ENCODE assay signal across 11 cellular contexts in genomic region chr9:128910906-128911305, GRCh38. TPM values are rescaled to one million over a fixed set of nuclear protein-coding genes. Genes with fewer than 3 reads are reported as not detected.
A peak's percentile ranks its signal among the peaks of the same experiment; 100 is the strongest.
DNase-seq lines count a peak whose midpoint lies in the region; ATAC-seq, FAIRE-seq and TF ChIP-seq lines count a peak whose summit lies in the region.
"Had no signal": no experiment of that assay in that cellular context is flagged by ENCODE, and none has a peak within 500 bp of the region (broad histone marks: within the 10 kb centered on the region; RNA-seq: fewer than 3 reads in every experiment).

No MANE protein-coding gene starts in this region.

- peaks cover 26 to 31% of the 10 kb centered on the region in 2 donors for H3K36me3 Mint-ChIP-seq in activated naive CD4-positive, alpha-beta T cell treated with anti-CD3 and anti-CD28 coated beads, Interleukin-2, amount 50 U/mL, for 72 hours

- peak overlapping the region; percentile 50 to 55 for H3K27ac Mint-ChIP-seq in activated naive CD4-positive, alpha-beta T cell treated with anti-CD3 and anti-CD28 coated beads, Interleukin-2, amount 50 U/mL, for 72 hours

- H3K27ac ChIP-seq in cingulate gyrus (ENCODE audit: low read depth, low read length) (peak overlapping the region; percentile 84), muscle layer of duodenum (ENCODE audit: low read length) (peak overlapping the region; percentile 54), upper lobe of right lung (peak overlapping the region; percentile 77)
- no peak overlapping the region for H3K27ac ChIP-seq in effector memory CD4-positive, alpha-beta T cell (ENCODE audit: insufficient read depth, low read length, poor library complexity, severe bottlenecking)

- H3K27me3 ChIP-seq in muscle layer of duodenum (ENCODE audit: low read depth, low read length) (no peaks in the 10 kb centered on the region), upper lobe of right lung (no peaks in the 10 kb centered on the region)
- H3K27me3 ChIP-seq in effector memory CD4-positive, alpha-beta T cell (replicated peaks; ENCODE audit: control insufficient read depth, insufficient read depth, low read length, poor library complexity, severe bottlenecking) = no peaks in the 10 kb centered on the region

- DNase-seq in activated naive CD4-positive, alpha-beta T cell treated with anti-CD3 and anti-CD28 coated beads, Interleukin-2, amount 50 U/mL, for 72 hours (ENCODE audit: low spot score in 2 of 2) = no peak
- DNase-seq in activated naive CD4-positive, alpha-beta T cell (lab: John Stamatoyannopoulos, UW) = no peak
- DNase-seq in upper lobe of right lung = no peak
- no peak for DNase-seq in frontal cortex (ENCODE audit: low spot score in 2 of 2)
- no peak for DNase-seq in effector CD4-positive, alpha-beta T cell
- no peak for DNase-seq in effector memory CD4-positive, alpha-beta T cell
- DNase-seq: GF-D8, NCI-H524 treated with DMSO at 0.1 percent for 48 hours had no signal

- intact Hi-C loops in upper lobe of right lung (cut with DNase I) = no loop called here

- no peaks in the 10 kb centered on the region for H3K9me3 Mint-ChIP-seq in activated naive CD4-positive, alpha-beta T cell treated with anti-CD3 and anti-CD28 coated beads, Interleukin-2, amount 50 U/mL, for 72 hours

- FAIRE-seq in frontal cortex (lab: Jason Lieb, UNC) = no peak
- FAIRE-seq: islet of Langerhans had no signal

- no peaks in the 10 kb centered on the region for H3K9me3 ChIP-seq in muscle layer of duodenum (ENCODE audit: control insufficient read depth in 1 of 2, low read length in 2 of 2)
- no peaks in the 10 kb centered on the region for H3K9me3 ChIP-seq in upper lobe of right lung
- no peaks in the 10 kb centered on the region for H3K9me3 ChIP-seq in effector memory CD4-positive, alpha-beta T cell (ENCODE audit: control insufficient read depth, low read length)

- H3K36me3 ChIP-seq in muscle layer of duodenum (ENCODE audit: control insufficient read depth in 1 of 2, insufficient read depth in 2 of 2, low read length in 2 of 2) (peaks cover 25 to 40% of the 10 kb centered on the region in 2 donors), upper lobe of right lung (peaks cover 37% of the 10 kb centered on the region)
- H3K36me3 ChIP-seq in effector memory CD4-positive, alpha-beta T cell (ENCODE audit: control insufficient read depth, insufficient read depth, low read length) = peaks cover 40% of the 10 kb centered on the region

- no peak for ATAC-seq in activated naive CD4-positive, alpha-beta T cell treated with anti-CD3 and anti-CD28 coated beads, Interleukin-2, amount 50 U/mL, for 72 hours
- ATAC-seq in upper lobe of right lung = no peak

- TF ChIP-seq CTCF in upper lobe of right lung (IDR thresholded peaks at IDR 0.05) = no peak

- H3K4me1 ChIP-seq in muscle layer of duodenum (ENCODE audit: control insufficient read depth in 1 of 2, insufficient read depth in 2 of 2, low read length in 2 of 2) (peaks cover 12 to 40% of the 10 kb centered on the region in 2 donors), upper lobe of right lung (peaks cover 53% of the 10 kb centered on the region)
- peaks cover 17% of the 10 kb centered on the region for H3K4me1 ChIP-seq in effector memory CD4-positive, alpha-beta T cell (ENCODE audit: control insufficient read depth, insufficient read depth, low read length, poor library complexity, severe bottlenecking)

- H3K4me3 ChIP-seq in muscle layer of duodenum (ENCODE audit: low read depth in 1 of 2, low read length in 2 of 2) (no peak overlapping the region), upper lobe of right lung (no peak overlapping the region)
- H3K4me3 ChIP-seq in effector memory CD4-positive, alpha-beta T cell (ENCODE audit: insufficient read depth, low read depth, low read length, poor library complexity, severe bottlenecking) = no peak overlapping the region

RNA-seq across cellular contexts. Expression of gene PHYHD1, which starts 9.9 kb away (rescaled TPM):
- under 1 TPM; 0.54 to 0.64 TPM for total RNA-seq in activated naive CD4-positive, alpha-beta T cell treated with anti-CD3 and anti-CD28 coated beads, Interleukin-2, amount 50 U/mL, for 72 hours
- total RNA-seq in upper lobe of right lung (46.5 TPM), frontal cortex (1.2 TPM)

RNA-seq across cellular contexts. Expression of gene LRRC8A, which starts 29.0 kb away (rescaled TPM):
- 10 to 100 TPM; 16.3 to 20.9 TPM for total RNA-seq in activated naive CD4-positive, alpha-beta T cell treated with anti-CD3 and anti-CD28 coated beads, Interleukin-2, amount 50 U/mL, for 72 hours
- total RNA-seq in upper lobe of right lung = 68.1 TPM
- total RNA-seq in frontal cortex = 19.6 TPM

RNA-seq across cellular contexts. Expression of gene KYAT1, which starts 29.2 kb away (rescaled TPM):
- 10 to 100 TPM; 19.9 to 49.0 TPM for total RNA-seq in activated naive CD4-positive, alpha-beta T cell treated with anti-CD3 and anti-CD28 coated beads, Interleukin-2, amount 50 U/mL, for 72 hours
- 6.6 TPM for total RNA-seq in upper lobe of right lung
- total RNA-seq in frontal cortex = 9.8 TPM

RNA-seq across cellular contexts. Expression of gene DOLK, which starts 36.5 kb away (rescaled TPM):
- 1 to 10 TPM; 5.1 to 5.6 TPM for total RNA-seq in activated naive CD4-positive, alpha-beta T cell treated with anti-CD3 and anti-CD28 coated beads, Interleukin-2, amount 50 U/mL, for 72 hours
- total RNA-seq in upper lobe of right lung (15.5 TPM), frontal cortex (18.3 TPM)

RNA-seq across cellular contexts. Expression of gene NUP188, which starts 36.6 kb away (rescaled TPM):
- 100 to 1,000 TPM; 110 to 123 TPM for total RNA-seq in activated naive CD4-positive, alpha-beta T cell treated with anti-CD3 and anti-CD28 coated beads, Interleukin-2, amount 50 U/mL, for 72 hours
- 49.6 TPM for total RNA-seq in upper lobe of right lung
- total RNA-seq in frontal cortex = 22.0 TPM

Comparison
In these comparisons a context has a peak if more than half of its experiments do, and no peak if none do; other contexts are left out.
1. RNA of gene PHYHD1, which starts 9.9 kb away (total RNA-seq): 46.5 TPM in upper lobe of right lung (single experiment); 1.2 TPM in frontal cortex (single experiment) and 0.54 to 0.64 TPM in activated naive CD4-positive, alpha-beta T cell treated with anti-CD3 and anti-CD28 coated beads, Interleukin-2, amount 50 U/mL, for 72 hours; every median in the first group is over 10 times any median in the second.